ENCODE assay signal across 1 cellular context in the genomic region with DNA sequence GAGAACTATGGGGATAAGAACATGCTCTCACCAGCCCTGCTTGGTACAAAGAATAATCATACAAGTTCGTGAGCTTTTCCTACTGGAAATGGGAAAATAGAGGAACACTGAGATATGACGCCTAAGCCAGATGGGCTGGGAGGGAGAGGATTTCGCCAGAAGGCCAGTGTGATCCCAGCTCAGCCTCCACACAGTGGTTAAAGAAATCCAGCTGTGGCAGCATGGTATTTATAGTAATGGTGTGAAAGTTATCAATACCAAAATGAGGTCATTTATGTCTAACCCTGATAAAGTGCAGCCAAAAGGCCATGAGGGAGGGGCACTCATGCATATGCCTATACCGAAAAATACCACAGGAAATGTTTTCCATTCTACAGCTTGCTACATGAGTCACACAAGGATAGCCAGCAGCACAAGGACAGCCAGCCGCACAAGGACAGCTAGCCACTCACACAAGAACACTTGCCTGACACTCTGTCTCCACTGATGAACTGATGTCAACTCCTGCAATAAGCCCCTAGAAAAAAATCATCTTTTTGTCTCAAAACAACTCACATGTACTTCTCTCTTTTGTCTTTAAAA.
TF ChIP-seq lines count a peak whose summit lies in the region.

No MANE protein-coding gene starts in this region.

TF ChIP-seq in WTC11, 78 proteins besides CTCF, POLR2A, EP300 and RAD21:
- TF ChIP-seq, protein P1, sequence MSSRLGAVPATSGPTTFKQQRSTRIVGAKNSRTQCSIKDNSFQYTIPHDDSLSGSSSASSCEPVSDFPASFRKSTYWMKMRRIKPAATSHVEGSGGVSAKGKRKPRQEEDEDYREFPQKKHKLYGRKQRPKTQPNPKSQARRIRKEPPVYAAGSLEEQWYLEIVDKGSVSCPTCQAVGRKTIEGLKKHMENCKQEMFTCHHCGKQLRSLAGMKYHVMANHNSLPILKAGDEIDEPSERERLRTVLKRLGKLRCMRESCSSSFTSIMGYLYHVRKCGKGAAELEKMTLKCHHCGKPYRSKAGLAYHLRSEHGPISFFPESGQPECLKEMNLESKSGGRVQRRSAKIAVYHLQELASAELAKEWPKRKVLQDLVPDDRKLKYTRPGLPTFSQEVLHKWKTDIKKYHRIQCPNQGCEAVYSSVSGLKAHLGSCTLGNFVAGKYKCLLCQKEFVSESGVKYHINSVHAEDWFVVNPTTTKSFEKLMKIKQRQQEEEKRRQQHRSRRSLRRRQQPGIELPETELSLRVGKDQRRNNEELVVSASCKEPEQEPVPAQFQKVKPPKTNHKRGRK (CRISPR knock-in tag; IDR thresholded peaks at IDR 0.05; ENCODE audit: borderline replicate concordance): no peak
- TF ChIP-seq, protein P2, sequence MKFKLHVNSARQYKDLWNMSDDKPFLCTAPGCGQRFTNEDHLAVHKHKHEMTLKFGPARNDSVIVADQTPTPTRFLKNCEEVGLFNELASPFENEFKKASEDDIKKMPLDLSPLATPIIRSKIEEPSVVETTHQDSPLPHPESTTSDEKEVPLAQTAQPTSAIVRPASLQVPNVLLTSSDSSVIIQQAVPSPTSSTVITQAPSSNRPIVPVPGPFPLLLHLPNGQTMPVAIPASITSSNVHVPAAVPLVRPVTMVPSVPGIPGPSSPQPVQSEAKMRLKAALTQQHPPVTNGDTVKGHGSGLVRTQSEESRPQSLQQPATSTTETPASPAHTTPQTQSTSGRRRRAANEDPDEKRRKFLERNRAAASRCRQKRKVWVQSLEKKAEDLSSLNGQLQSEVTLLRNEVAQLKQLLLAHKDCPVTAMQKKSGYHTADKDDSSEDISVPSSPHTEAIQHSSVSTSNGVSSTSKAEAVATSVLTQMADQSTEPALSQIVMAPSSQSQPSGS (CRISPR knock-in tag; IDR thresholded peaks at IDR 0.05; ENCODE audit: borderline replicate concordance, low read depth): no peak
- TF ChIP-seq, protein P3, sequence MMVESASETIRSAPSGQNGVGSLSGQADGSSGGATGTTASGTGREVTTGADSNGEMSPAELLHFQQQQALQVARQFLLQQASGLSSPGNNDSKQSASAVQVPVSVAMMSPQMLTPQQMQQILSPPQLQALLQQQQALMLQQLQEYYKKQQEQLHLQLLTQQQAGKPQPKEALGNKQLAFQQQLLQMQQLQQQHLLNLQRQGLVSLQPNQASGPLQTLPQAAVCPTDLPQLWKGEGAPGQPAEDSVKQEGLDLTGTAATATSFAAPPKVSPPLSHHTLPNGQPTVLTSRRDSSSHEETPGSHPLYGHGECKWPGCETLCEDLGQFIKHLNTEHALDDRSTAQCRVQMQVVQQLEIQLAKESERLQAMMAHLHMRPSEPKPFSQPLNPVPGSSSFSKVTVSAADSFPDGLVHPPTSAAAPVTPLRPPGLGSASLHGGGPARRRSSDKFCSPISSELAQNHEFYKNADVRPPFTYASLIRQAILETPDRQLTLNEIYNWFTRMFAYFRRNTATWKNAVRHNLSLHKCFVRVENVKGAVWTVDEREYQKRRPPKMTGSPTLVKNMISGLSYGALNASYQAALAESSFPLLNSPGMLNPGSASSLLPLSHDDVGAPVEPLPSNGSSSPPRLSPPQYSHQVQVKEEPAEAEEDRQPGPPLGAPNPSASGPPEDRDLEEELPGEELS (CRISPR knock-in tag; IDR thresholded peaks at IDR 0.05): no peak
- TF ChIP-seq TEAD1 (CRISPR knock-in tag; IDR thresholded peaks at IDR 0.05): no peak
- TF ChIP-seq PRRX2 (CRISPR knock-in tag; IDR thresholded peaks at IDR 0.05): no peak
- TF ChIP-seq ETV6 (CRISPR knock-in tag; IDR thresholded peaks at IDR 0.05): no peak
- no peak for TF ChIP-seq SOX15 (CRISPR knock-in tag; IDR thresholded peaks at IDR 0.05)
- TF ChIP-seq, protein P4, sequence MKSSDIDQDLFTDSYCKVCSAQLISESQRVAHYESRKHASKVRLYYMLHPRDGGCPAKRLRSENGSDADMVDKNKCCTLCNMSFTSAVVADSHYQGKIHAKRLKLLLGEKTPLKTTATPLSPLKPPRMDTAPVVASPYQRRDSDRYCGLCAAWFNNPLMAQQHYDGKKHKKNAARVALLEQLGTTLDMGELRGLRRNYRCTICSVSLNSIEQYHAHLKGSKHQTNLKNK (CRISPR knock-in tag; IDR thresholded peaks at IDR 0.05): no peak
- no peak for TF ChIP-seq RELA (CRISPR knock-in tag; IDR thresholded peaks at IDR 0.05; ENCODE audit: borderline replicate concordance)
- TF ChIP-seq HMGA2 (CRISPR knock-in tag; IDR thresholded peaks at IDR 0.05): no peak
- TF ChIP-seq ZNF317 (CRISPR knock-in tag; IDR thresholded peaks at IDR 0.05; ENCODE audit: borderline replicate concordance, low read depth): no peak
- TF ChIP-seq, protein P5, sequence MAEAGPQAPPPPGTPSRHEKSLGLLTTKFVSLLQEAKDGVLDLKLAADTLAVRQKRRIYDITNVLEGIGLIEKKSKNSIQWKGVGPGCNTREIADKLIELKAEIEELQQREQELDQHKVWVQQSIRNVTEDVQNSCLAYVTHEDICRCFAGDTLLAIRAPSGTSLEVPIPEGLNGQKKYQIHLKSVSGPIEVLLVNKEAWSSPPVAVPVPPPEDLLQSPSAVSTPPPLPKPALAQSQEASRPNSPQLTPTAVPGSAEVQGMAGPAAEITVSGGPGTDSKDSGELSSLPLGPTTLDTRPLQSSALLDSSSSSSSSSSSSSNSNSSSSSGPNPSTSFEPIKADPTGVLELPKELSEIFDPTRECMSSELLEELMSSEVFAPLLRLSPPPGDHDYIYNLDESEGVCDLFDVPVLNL (CRISPR knock-in tag; IDR thresholded peaks at IDR 0.05; ENCODE audit: borderline replicate concordance, low read depth): no peak
- no peak for TF ChIP-seq ZNF121 (CRISPR knock-in tag; IDR thresholded peaks at IDR 0.05)
- no peak for TF ChIP-seq GABPB1 (CRISPR knock-in tag; IDR thresholded peaks at IDR 0.05)
- TF ChIP-seq TEAD4 (CRISPR knock-in tag; IDR thresholded peaks at IDR 0.05): no peak
- TF ChIP-seq, protein P6, sequence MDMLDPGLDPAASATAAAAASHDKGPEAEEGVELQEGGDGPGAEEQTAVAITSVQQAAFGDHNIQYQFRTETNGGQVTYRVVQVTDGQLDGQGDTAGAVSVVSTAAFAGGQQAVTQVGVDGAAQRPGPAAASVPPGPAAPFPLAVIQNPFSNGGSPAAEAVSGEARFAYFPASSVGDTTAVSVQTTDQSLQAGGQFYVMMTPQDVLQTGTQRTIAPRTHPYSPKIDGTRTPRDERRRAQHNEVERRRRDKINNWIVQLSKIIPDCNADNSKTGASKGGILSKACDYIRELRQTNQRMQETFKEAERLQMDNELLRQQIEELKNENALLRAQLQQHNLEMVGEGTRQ (CRISPR knock-in tag; IDR thresholded peaks at IDR 0.05): no peak
- TF ChIP-seq, protein P7, sequence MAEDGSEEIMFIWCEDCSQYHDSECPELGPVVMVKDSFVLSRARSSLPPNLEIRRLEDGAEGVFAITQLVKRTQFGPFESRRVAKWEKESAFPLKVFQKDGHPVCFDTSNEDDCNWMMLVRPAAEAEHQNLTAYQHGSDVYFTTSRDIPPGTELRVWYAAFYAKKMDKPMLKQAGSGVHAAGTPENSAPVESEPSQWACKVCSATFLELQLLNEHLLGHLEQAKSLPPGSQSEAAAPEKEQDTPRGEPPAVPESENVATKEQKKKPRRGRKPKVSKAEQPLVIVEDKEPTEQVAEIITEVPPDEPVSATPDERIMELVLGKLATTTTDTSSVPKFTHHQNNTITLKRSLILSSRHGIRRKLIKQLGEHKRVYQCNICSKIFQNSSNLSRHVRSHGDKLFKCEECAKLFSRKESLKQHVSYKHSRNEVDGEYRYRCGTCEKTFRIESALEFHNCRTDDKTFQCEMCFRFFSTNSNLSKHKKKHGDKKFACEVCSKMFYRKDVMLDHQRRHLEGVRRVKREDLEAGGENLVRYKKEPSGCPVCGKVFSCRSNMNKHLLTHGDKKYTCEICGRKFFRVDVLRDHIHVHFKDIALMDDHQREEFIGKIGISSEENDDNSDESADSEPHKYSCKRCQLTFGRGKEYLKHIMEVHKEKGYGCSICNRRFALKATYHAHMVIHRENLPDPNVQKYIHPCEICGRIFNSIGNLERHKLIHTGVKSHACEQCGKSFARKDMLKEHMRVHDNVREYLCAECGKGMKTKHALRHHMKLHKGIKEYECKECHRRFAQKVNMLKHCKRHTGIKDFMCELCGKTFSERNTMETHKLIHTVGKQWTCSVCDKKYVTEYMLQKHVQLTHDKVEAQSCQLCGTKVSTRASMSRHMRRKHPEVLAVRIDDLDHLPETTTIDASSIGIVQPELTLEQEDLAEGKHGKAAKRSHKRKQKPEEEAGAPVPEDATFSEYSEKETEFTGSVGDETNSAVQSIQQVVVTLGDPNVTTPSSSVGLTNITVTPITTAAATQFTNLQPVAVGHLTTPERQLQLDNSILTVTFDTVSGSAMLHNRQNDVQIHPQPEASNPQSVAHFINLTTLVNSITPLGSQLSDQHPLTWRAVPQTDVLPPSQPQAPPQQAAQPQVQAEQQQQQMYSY (CRISPR knock-in tag; IDR thresholded peaks at IDR 0.05): no peak
- TF ChIP-seq OVOL2 (CRISPR knock-in tag; IDR thresholded peaks at IDR 0.05; ENCODE audit: borderline replicate concordance): no peak
